ENCODE assay signal across 10 cellular contexts in the genomic region with DNA sequence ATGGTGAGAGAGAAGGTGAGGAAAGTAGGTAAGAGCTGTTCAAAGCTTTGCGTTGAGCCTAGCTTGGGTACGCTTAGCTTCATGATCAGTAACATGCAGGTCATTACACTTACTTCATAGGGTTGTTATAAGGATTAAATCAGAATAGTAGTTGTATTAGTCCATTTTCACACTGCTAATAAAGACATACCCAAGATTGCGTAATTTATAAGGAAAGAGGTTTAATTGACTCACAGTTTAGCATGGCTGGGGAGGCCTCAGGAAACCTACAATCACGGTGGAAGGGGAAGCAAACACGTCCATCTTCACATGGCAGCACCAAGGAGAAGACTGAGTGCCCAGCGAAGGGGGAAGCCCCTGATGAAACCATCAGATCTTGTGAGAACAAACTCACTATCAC.
"Had no signal": no experiment of that assay in that cellular context is flagged by ENCODE, and none has a peak within 500 bp of the region (broad histone marks: within the 10 kb centered on the region; RNA-seq: fewer than 3 reads in every experiment).

No MANE protein-coding gene starts in this region.

- H3K9ac ChIP-seq: GM23248, KMS-11 had no signal

- DNase-seq: GM23248, GOT3, H7, HFFc6, KBM-7 had no signal

- H3K4me3 Mint-ChIP-seq: HFFc6, IgD-negative memory B cell had no signal

- H3K9me3 Mint-ChIP-seq: HFFc6, IgD-negative memory B cell had no signal

- H3K4me2 ChIP-seq: KMS-11 had no signal

- H3K4me1 Mint-ChIP-seq: IgD-negative memory B cell had no signal

- H3K27me3 Mint-ChIP-seq: IgD-negative memory B cell had no signal

- H3K27ac ChIP-seq: GM23248, HL-60, KMS-11 had no signal

- H2AFZ ChIP-seq: GM23248 had no signal

- ATAC-seq: HCT116 had no signal

- H3K27ac Mint-ChIP-seq: HFFc6, IgD-negative memory B cell had no signal

- H3K9me3 ChIP-seq: HAP-1 had no signal

- H3K4me3 ChIP-seq: GM23248, HAP-1 had no signal

- H3K4me1 ChIP-seq: HAP-1 had no signal
